Comparison of ENCODE assay signal across 2 cellular contexts in genomic region chr16:1985466-1986150, GRCh38.
TF ChIP-seq lines count a peak whose summit lies in the region.

No MANE protein-coding gene starts in this region.

TF ChIP-seq in SK-N-SH, 30 proteins besides CTCF, POLR2A, EP300 and RAD21 (continued from another document):
- no peak for TF ChIP-seq FOXM1 (IDR thresholded peaks at IDR 0.05; ENCODE audit: low read depth)
- TF ChIP-seq, protein P1, sequence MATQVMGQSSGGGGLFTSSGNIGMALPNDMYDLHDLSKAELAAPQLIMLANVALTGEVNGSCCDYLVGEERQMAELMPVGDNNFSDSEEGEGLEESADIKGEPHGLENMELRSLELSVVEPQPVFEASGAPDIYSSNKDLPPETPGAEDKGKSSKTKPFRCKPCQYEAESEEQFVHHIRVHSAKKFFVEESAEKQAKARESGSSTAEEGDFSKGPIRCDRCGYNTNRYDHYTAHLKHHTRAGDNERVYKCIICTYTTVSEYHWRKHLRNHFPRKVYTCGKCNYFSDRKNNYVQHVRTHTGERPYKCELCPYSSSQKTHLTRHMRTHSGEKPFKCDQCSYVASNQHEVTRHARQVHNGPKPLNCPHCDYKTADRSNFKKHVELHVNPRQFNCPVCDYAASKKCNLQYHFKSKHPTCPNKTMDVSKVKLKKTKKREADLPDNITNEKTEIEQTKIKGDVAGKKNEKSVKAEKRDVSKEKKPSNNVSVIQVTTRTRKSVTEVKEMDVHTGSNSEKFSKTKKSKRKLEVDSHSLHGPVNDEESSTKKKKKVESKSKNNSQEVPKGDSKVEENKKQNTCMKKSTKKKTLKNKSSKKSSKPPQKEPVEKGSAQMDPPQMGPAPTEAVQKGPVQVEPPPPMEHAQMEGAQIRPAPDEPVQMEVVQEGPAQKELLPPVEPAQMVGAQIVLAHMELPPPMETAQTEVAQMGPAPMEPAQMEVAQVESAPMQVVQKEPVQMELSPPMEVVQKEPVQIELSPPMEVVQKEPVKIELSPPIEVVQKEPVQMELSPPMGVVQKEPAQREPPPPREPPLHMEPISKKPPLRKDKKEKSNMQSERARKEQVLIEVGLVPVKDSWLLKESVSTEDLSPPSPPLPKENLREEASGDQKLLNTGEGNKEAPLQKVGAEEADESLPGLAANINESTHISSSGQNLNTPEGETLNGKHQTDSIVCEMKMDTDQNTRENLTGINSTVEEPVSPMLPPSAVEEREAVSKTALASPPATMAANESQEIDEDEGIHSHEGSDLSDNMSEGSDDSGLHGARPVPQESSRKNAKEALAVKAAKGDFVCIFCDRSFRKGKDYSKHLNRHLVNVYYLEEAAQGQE (IDR thresholded peaks at IDR 0.05; ENCODE audit: low read depth, low read length) = no peak
- TF ChIP-seq GABPA (IDR thresholded peaks at IDR 0.05; ENCODE audit: low read depth) = no peak
- TF ChIP-seq NRF1 (IDR thresholded peaks at IDR 0.05; ENCODE audit: low read depth, low read length) = no peak
- no peak for TF ChIP-seq ELF1 (IDR thresholded peaks at IDR 0.05)
- no peak for TF ChIP-seq EZH2phosphoT487 (IDR thresholded peaks at IDR 0.05; ENCODE audit: borderline replicate concordance, low read depth)
- TF ChIP-seq FOSL2 (IDR thresholded peaks at IDR 0.05; ENCODE audit: borderline replicate concordance, low read depth) = no peak
TF ChIP-seq in SK-N-SH: peak in this region for 0.

TF ChIP-seq in SK-N-SH treated with all-trans-retinoic acid at 6 μM for 48 hours, 23 proteins besides CTCF, POLR2A, EP300 and RAD21 (continued from another document):
- TF ChIP-seq TSHZ2 (CRISPR knock-in tag; IDR thresholded peaks at IDR 0.05) (no peak), ZNF8 (CRISPR knock-in tag; IDR thresholded peaks at IDR 0.05) (no peak), ARNTL (CRISPR knock-in tag; IDR thresholded peaks at IDR 0.05; ENCODE audit: borderline replicate concordance, low read depth) (no peak), ZNF70 (CRISPR knock-in tag; IDR thresholded peaks at IDR 0.05) (no peak), SNAI2 (CRISPR knock-in tag; IDR thresholded peaks at IDR 0.05) (no peak), ESRRG (CRISPR knock-in tag; IDR thresholded peaks at IDR 0.05) (no peak), ZFP3 (CRISPR knock-in tag; IDR thresholded peaks at IDR 0.05) (no peak)
- TF ChIP-seq, protein P2, sequence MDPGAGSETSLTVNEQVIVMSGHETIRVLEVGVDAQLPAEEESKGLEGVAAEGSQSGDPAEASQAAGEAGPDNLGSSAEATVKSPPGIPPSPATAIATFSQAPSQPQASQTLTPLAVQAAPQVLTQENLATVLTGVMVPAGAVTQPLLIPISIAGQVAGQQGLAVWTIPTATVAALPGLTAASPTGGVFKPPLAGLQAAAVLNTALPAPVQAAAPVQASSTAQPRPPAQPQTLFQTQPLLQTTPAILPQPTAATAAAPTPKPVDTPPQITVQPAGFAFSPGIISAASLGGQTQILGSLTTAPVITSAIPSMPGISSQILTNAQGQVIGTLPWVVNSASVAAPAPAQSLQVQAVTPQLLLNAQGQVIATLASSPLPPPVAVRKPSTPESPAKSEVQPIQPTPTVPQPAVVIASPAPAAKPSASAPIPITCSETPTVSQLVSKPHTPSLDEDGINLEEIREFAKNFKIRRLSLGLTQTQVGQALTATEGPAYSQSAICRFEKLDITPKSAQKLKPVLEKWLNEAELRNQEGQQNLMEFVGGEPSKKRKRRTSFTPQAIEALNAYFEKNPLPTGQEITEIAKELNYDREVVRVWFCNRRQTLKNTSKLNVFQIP (CRISPR knock-in tag; IDR thresholded peaks at IDR 0.05; ENCODE audit: borderline replicate concordance, low read depth) = no peak
TF ChIP-seq in SK-N-SH treated with all-trans-retinoic acid at 6 μM for 48 hours: peak in this region for 0.
